10 cellular contexts compared by ENCODE assay signal in the genomic region with DNA sequence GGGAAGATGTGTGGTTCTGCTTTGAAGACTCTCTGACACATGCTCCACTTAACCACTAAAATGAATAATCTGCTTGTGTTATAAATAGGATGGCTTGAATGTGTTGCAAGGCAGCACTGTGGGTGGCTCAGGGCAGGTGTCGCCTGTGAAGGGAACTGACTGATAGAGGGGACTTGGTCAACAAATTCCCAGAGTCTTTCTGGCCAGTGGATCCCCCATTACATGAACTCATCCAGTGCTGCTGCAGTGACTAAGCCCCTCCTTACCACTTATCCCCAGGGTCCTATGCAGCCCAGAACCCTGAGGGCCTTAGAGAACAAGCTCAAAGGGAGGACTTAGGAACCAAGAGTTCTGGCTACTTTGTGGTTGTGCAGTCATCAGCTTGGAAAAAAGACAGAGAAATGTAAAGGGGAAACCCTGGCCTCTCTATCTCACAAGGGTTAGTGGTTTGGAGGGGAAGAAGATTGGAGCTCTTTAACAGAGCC.
A peak's percentile ranks its signal among the peaks of the same experiment; 100 is the strongest.
DNase-seq lines count a peak whose midpoint lies in the region; ATAC-seq and TF ChIP-seq lines count a peak whose summit lies in the region.
"Had no signal": no experiment of that assay in that cellular context is flagged by ENCODE, and none has a peak within 500 bp of the region (broad histone marks: within the 10 kb centered on the region; RNA-seq: fewer than 3 reads in every experiment).

No MANE protein-coding gene starts in this region.

- DNase-seq in EL = peak; percentile 49
- DNase-seq in GM20000 (ENCODE audit: low spot score) = peak; percentile 30
- peak; percentile 8 for DNase-seq in NCI-H226
- peak; percentile 68 for DNase-seq in fibroblast of mammary gland (ENCODE audit: low read depth)
- DNase-seq in NCI-H2029 treated with DMSO at 0.1 percent for 48 hours (lab: John Stamatoyannopoulos, UW) = no peak
- no peak for DNase-seq in activated naive CD4-positive, alpha-beta T cell treated with anti-CD3 and anti-CD28 coated beads, Interleukin-2, amount 50 U/mL, for 16 hours
- DNase-seq in NCI-H1105 (lab: John Stamatoyannopoulos, UW) = no peak

- ATAC-seq in GM21528 (IDR thresholded peaks at IDR 0.05; ENCODE audit: low FRiP score, unreplicated experiment) = no peak
- ATAC-seq: Panc1 had no signal

- no peak overlapping the region for H3K4me3 ChIP-seq in fibroblast of mammary gland (ENCODE audit: control insufficient read depth, low read depth, low read length)
- H3K4me3 ChIP-seq: gastrocnemius medialis had no signal

- TF ChIP-seq CTCF in GM20000 (IDR thresholded peaks at IDR 0.05; ENCODE audit: extremely low read depth, missing control alignments) (no peak), fibroblast of mammary gland (conservative IDR thresholded peaks at IDR 0.05; ENCODE audit: control insufficient read depth, insufficient read depth, low read depth, low read length) (no peak)

Comparison
In these comparisons a context has a peak if more than half of its experiments do, and no peak if none do; other contexts are left out.
1. DNase-seq: peak in EL (single experiment), GM20000 (single experiment), NCI-H226 (single experiment) and fibroblast of mammary gland (single experiment); none in NCI-H2029 treated with DMSO at 0.1 percent for 48 hours (single experiment), activated naive CD4-positive, alpha-beta T cell treated with anti-CD3 and anti-CD28 coated beads, Interleukin-2, amount 50 U/mL, for 16 hours (single experiment) and NCI-H1105 (single experiment).